ENCODE assay signal across 13 cellular contexts in the genomic region with DNA sequence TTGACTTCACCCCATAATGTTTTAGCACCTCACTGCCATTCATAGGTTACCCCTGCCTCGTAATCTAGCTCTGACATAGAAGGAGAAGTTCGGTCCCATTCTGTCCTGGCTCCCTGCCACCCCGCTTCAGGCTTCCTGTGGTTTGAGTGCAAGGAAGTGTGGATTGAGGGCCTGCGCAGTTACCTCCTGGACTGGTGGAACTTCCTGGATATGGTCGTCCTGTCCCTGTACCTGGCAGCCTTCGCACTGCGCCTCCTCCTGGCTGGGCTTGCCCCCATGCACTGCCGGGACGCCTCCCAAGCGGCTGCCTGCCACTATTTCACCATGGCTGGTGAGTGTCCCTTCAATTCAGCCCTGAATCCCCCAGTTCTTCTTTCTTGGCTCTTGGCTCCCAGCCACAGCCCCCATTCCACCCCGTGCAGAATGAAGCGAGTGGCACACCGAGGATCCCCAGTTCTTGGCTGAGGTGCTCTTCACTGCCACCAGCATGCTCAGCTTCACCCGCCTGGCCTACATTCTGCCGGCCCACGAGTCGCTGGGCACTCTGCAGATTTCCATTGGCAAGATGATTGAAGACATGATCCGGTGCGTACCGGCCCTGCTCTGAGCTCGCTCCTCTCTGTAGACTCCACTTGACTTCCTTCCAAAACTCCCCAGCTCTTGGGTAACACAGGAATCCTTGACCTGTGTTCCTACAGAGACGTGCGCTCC. TPM values are rescaled to one million over a fixed set of nuclear protein-coding genes. Genes with fewer than 3 reads are reported as not detected.
DNase-seq lines count a peak whose midpoint lies in the region; ATAC-seq and TF ChIP-seq lines count a peak whose summit lies in the region.
"Had no signal": no experiment of that assay in that cellular context is flagged by ENCODE, and none has a peak within 500 bp of the region (broad histone marks: within the 10 kb centered on the region; RNA-seq: fewer than 3 reads in every experiment).

No MANE protein-coding gene starts in this region.

- H3K27ac Mint-ChIP-seq in dendritic cell treated with granulocyte-macrophage colony-stimulating factor and Interleukin-4, amounts not matched to agents 40 ng/mL and 50 ng/mL, for 4 days, result peak overlapping the region; percentile 83

- peak overlapping the region; percentile 63 for H3K4me3 Mint-ChIP-seq in dendritic cell treated with granulocyte-macrophage colony-stimulating factor and Interleukin-4, amounts not matched to agents 40 ng/mL and 50 ng/mL, for 4 days

- intact Hi-C loops in Right ventricle myocardium inferior (cut with DNase I), result no loop called here
- intact Hi-C loops in dendritic cell treated with granulocyte-macrophage colony-stimulating factor and Interleukin-4, amounts not matched to agents 40 ng/mL and 50 ng/mL, for 4 days (cut with micrococcal nuclease), result no loop called here

- H3K9me3 ChIP-seq in right atrium auricular region, result no peaks in the 10 kb centered on the region

- no peaks in the 10 kb centered on the region for H3K27me3 ChIP-seq in right atrium auricular region

- no peak overlapping the region for H3K4me3 ChIP-seq in right atrium auricular region

- no peaks in the 10 kb centered on the region for H3K9me3 Mint-ChIP-seq in dendritic cell treated with granulocyte-macrophage colony-stimulating factor and Interleukin-4, amounts not matched to agents 40 ng/mL and 50 ng/mL, for 4 days

- no peaks in the 10 kb centered on the region for H3K4me1 ChIP-seq in right atrium auricular region

- H3K36me3 Mint-ChIP-seq in dendritic cell treated with granulocyte-macrophage colony-stimulating factor and Interleukin-4, amounts not matched to agents 40 ng/mL and 50 ng/mL, for 4 days (ENCODE audit: low read depth), result no peaks in the 10 kb centered on the region

- no peak for ATAC-seq in Right ventricle myocardium inferior
- ATAC-seq in GM21360 (IDR thresholded peaks at IDR 0.05; ENCODE audit: unreplicated experiment), result no peak

- no peaks in the 10 kb centered on the region for H3K36me3 ChIP-seq in right atrium auricular region

- DNase-seq in Right ventricle myocardium inferior (ENCODE audit: missing footprints) (peak; percentile 84), right atrium auricular region (ENCODE audit: low spot score) (no peak), midbrain (lab: John Stamatoyannopoulos, UW) (peak; percentile 7), NCI-H748 treated with DMSO at 0.1 percent for 48 hours (lab: John Stamatoyannopoulos, UW) (no peak), AG20443 (ENCODE audit: low spot score) (no peak), NCI-H1105 treated with DMSO at 0.1 percent for 48 hours (lab: John Stamatoyannopoulos, UW) (no peak)
- DNase-seq: NCI-H1092 treated with DMSO at 0.1 percent for 48 hours had no signal

- no peak for TF ChIP-seq CTCF in right atrium auricular region (IDR thresholded peaks at IDR 0.05)

- no peak overlapping the region for H3K27ac ChIP-seq in right atrium auricular region

- peaks cover 6% of the 10 kb centered on the region for H3K27me3 Mint-ChIP-seq in dendritic cell treated with granulocyte-macrophage colony-stimulating factor and Interleukin-4, amounts not matched to agents 40 ng/mL and 50 ng/mL, for 4 days

- H3K4me1 Mint-ChIP-seq in dendritic cell treated with granulocyte-macrophage colony-stimulating factor and Interleukin-4, amounts not matched to agents 40 ng/mL and 50 ng/mL, for 4 days (ENCODE audit: low read depth), result peaks cover 21% of the 10 kb centered on the region

RNA-seq across cellular contexts. Expression of gene ART5, which starts 15.4 kb away (rescaled TPM):
- total RNA-seq in Right ventricle myocardium inferior (2.5 TPM), right atrium auricular region (1 to 10 TPM in 1 of 2 donors, under 1 TPM in 1; 0.86 to 1.1 TPM)
- total RNA-seq: bronchial epithelial cell; T-helper 1 cell treated with Interleukin-12 subunit alpha and Interleukin-12 subunit beta and Interleukin-4 antibody, amounts not matched to agents 30 ng/mL and 1 ng/mL, for 36 hours had no signal

RNA-seq across cellular contexts. Expression of gene ART1, which starts 18.5 kb away (rescaled TPM):
- total RNA-seq in Right ventricle myocardium inferior, result 1.7 TPM
- not detected for total RNA-seq in right atrium auricular region
- total RNA-seq: bronchial epithelial cell; G401; osteocyte; T-helper 1 cell treated with Interleukin-12 subunit alpha and Interleukin-12 subunit beta and Interleukin-4 antibody, amounts not matched to agents 30 ng/mL and 1 ng/mL, for 36 hours had no signal

RNA-seq across cellular contexts. Expression of gene CHRNA10, which starts 44.8 kb away (rescaled TPM):
- total RNA-seq in Right ventricle myocardium inferior, result 1.2 TPM
- 1 to 10 TPM in 1 of 2 donors, not detected in 1; 1.0 TPM for total RNA-seq in right atrium auricular region

Comparison
In these comparisons a context has a peak if more than half of its experiments do, and no peak if none do; other contexts are left out.
1. DNase-seq: peak in Right ventricle myocardium inferior (single experiment) and midbrain (single experiment); none in right atrium auricular region (single experiment), NCI-H748 treated with DMSO at 0.1 percent for 48 hours (single experiment), AG20443 (single experiment) and NCI-H1105 treated with DMSO at 0.1 percent for 48 hours (single experiment).